Comparison of ENCODE assay signal across 8 cellular contexts in genomic region chr14:102805454-102805891, GRCh38. TPM values are rescaled to one million over a fixed set of nuclear protein-coding genes. Genes with fewer than 3 reads are reported as not detected.
DNase-seq lines count a peak whose midpoint lies in the region; ATAC-seq lines count a peak whose summit lies in the region.

No MANE protein-coding gene starts in this region.

- no peak overlapping the region for H4K8ac ChIP-seq in mesenchymal stem cell (ENCODE audit: low read length)

- peak overlapping the region; percentile 31 for H3K27ac ChIP-seq in mesenchymal stem cell (ENCODE audit: low read length, poor library complexity, severe bottlenecking)

- no peak overlapping the region for H3K4me2 ChIP-seq in mesenchymal stem cell (ENCODE audit: low read length, poor library complexity, severe bottlenecking)

- H3K79me1 ChIP-seq in mesenchymal stem cell (replicated peaks; ENCODE audit: low read length, poor library complexity, severe bottlenecking), result peaks cover 24% of the 10 kb centered on the region

- H3K23ac ChIP-seq in mesenchymal stem cell (ENCODE audit: low read length in 2 of 2), result no peak overlapping the region

- H2BK5ac ChIP-seq in mesenchymal stem cell (ENCODE audit: low read depth, low read length, poor library complexity, severe bottlenecking), result no peak overlapping the region

- no peaks in the 10 kb centered on the region for H3K9me3 ChIP-seq in mesenchymal stem cell (ENCODE audit: control insufficient read depth, low read length)

- no peak overlapping the region for H2BK120ac ChIP-seq in mesenchymal stem cell (ENCODE audit: low read depth, low read length)

- no peak overlapping the region for H2BK15ac ChIP-seq in mesenchymal stem cell (ENCODE audit: low read depth, poor library complexity, severe bottlenecking)

- DNase-seq in activated CD8-positive, alpha-beta memory T cell treated with anti-CD3 and anti-CD28 coated beads for 48 hours (ENCODE audit: low read depth in 2 of 3, low spot score in 2 of 3), result peak; percentile 24 to 38 (median 32)
- DNase-seq in mesenchymal stem cell (peak; percentile 87), hippocampal formation (lab: John Stamatoyannopoulos, UW) (no peak), inferior parietal cortex (ENCODE audit: extremely low spot score) (no peak)

- no peaks in the 10 kb centered on the region for H3K36me3 ChIP-seq in mesenchymal stem cell (ENCODE audit: control insufficient read depth in 1 of 2, insufficient read depth in 2 of 2, low read depth in 1 of 2, low read length in 2 of 2)

- H2AK5ac ChIP-seq in mesenchymal stem cell (ENCODE audit: low read length, severe bottlenecking), result no peak overlapping the region

- no peak overlapping the region for H3K4ac ChIP-seq in mesenchymal stem cell (ENCODE audit: low read depth in 1 of 2, low read length in 2 of 2)

- H3K14ac ChIP-seq in mesenchymal stem cell (ENCODE audit: low read length in 2 of 2), result no peak overlapping the region

- peaks cover 26% of the 10 kb centered on the region for H3K4me1 ChIP-seq in mesenchymal stem cell (ENCODE audit: control insufficient read depth, insufficient read depth, low read depth, low read length)

- H3K4me3 ChIP-seq in mesenchymal stem cell (ENCODE audit: insufficient read depth in 1 of 2, low read depth in 1 of 2, low read length in 2 of 2), result no peak overlapping the region

- no peak overlapping the region for H3K18ac ChIP-seq in mesenchymal stem cell (ENCODE audit: low read depth in 1 of 2, low read length in 2 of 2)

- no peaks in the 10 kb centered on the region for H3K27me3 ChIP-seq in mesenchymal stem cell (ENCODE audit: control insufficient read depth in 1 of 2, insufficient read depth in 1 of 2, low read length in 2 of 2)

- ATAC-seq in GM18498 (IDR thresholded peaks at IDR 0.05; ENCODE audit: unreplicated experiment) (peak; percentile 53), HG03432 (IDR thresholded peaks at IDR 0.05; ENCODE audit: unreplicated experiment) (peak; percentile 40), HG02763 (IDR thresholded peaks at IDR 0.05; ENCODE audit: unreplicated experiment) (no peak), HG02840 (IDR thresholded peaks at IDR 0.05; ENCODE audit: low FRiP score, unreplicated experiment) (no peak)

- no peak overlapping the region for H2AFZ ChIP-seq in mesenchymal stem cell (ENCODE audit: low read depth, low read length)

- H4K91ac ChIP-seq in mesenchymal stem cell (ENCODE audit: low read length), result peak overlapping the region; percentile 15

- no peak overlapping the region for H3K9ac ChIP-seq in mesenchymal stem cell (ENCODE audit: low read length)

- no peak overlapping the region for H2BK12ac ChIP-seq in mesenchymal stem cell (ENCODE audit: low read length in 2 of 2)

- WGBS in mesenchymal stem cell, result 38% methylated on average over 8 of the region's 8 CpGs

RNA-seq across cellular contexts. Expression of gene TRAF3, which starts 28.2 kb away (rescaled TPM):
- 10.7 TPM for polyA plus RNA-seq in mesenchymal stem cell (2013, experiment 1 of 2)
- polyA plus RNA-seq in mesenchymal stem cell (2013, experiment 2 of 2), result 11.9 TPM

Comparison
In these comparisons a context has a peak if more than half of its experiments do, and no peak if none do; other contexts are left out.
1. ATAC-seq: peak in GM18498 (single experiment) and HG03432 (single experiment); none in HG02763 (single experiment) and HG02840 (single experiment).
2. DNase-seq: peak in activated CD8-positive, alpha-beta memory T cell treated with anti-CD3 and anti-CD28 coated beads for 48 hours (3 of 3) and mesenchymal stem cell (single experiment); none in hippocampal formation (0 of 2) and inferior parietal cortex (single experiment).